Comparison of ENCODE assay signal across 8 cellular contexts in the genomic region with DNA sequence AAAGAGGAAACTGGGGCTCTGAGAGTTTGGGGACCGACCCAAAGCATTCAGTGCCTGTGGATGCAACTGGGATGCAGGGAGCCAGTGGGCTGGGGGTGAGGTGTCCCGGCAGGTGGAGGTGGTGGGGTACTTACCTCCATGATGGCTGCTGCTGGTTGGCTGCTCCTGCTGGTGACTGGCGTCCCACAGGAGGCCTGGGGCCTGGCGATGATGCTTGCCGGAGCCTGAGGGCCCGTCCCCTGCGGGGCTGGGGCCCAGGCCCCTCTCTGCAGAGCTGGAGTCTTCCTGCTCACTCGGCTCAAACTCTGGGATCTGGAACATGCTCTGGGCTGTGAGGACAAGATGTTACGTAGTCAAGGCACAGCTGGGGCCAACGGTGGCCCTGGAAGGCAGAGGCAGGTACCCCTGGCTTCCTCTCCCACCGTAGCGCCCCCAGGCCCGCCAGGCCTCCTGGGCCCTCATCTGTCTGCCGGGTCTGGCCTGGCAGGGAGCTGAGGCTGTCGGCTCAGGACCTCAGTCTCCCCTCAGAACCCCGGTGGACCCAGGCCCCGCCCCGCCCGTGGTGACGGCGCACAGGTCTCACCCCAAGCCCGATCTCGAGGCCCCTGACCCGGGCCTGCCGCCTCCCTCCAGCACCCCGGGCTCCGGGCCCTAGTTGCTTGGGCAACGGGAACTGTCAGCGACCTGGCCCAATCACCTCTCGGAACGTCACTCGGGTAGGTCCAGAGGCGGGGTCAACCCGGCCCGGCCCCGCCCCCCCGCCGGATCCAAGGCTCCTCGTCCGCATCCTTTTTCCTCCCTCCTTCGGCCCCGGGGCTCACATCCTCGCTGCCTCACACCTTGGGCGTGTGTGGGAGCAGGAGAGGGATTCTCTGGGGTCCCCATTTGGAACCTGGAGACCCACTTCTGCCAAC. TPM values are rescaled to one million over a fixed set of nuclear protein-coding genes. Genes with fewer than 3 reads are reported as not detected.
DNase-seq lines count a peak whose midpoint lies in the region; ATAC-seq and TF ChIP-seq lines count a peak whose summit lies in the region.

A gene (minus strand): TSS at position 618 of the 914 bp plus-strand sequence. CDS start 297 bp downstream, at position 321.

- no peaks in the 10 kb centered on the region for H3K27me3 ChIP-seq in CD4-positive, CD25-positive, alpha-beta regulatory T cell (ENCODE audit: control insufficient read depth, insufficient read depth, low read length)
- no peaks in the 10 kb centered on the region for H3K27me3 ChIP-seq in liver (ENCODE audit: control insufficient read depth in 4 of 4, insufficient read depth in 4 of 4, low read length in 3 of 4)

- H3K27me3 Mint-ChIP-seq in CD4-positive, CD25-positive, alpha-beta regulatory T cell: peaks cover 8% of the 10 kb centered on the region
- no peaks in the 10 kb centered on the region for H3K27me3 Mint-ChIP-seq in activated CD4-positive, alpha-beta memory T cell treated with anti-CD3 and anti-CD28 coated beads for 36 hours

- H3K36me3 Mint-ChIP-seq in CD4-positive, CD25-positive, alpha-beta regulatory T cell: peaks cover 9% of the 10 kb centered on the region
- H3K36me3 Mint-ChIP-seq in activated CD4-positive, alpha-beta memory T cell treated with anti-CD3 and anti-CD28 coated beads for 36 hours: peaks cover 4% of the 10 kb centered on the region

- H3K36me3 ChIP-seq in CD4-positive, CD25-positive, alpha-beta regulatory T cell (ENCODE audit: control insufficient read depth, insufficient read depth, low read length): no peaks in the 10 kb centered on the region
- H3K36me3 ChIP-seq in liver (ENCODE audit: control insufficient read depth in 4 of 4, insufficient read depth in 3 of 4, low read depth in 1 of 4, low read length in 3 of 4): peaks cover 0 to 4% (median 0%) of the 10 kb centered on the region in 4 donors

- no peak for TF ChIP-seq RAD21 in liver (IDR thresholded peaks at IDR 0.05)

- ATAC-seq in CD4-positive, CD25-positive, alpha-beta regulatory T cell (ENCODE audit: low read depth in 2 of 2): peak; percentile 82
- peak; percentile 60 for ATAC-seq in GM19452 (IDR thresholded peaks at IDR 0.05; ENCODE audit: unreplicated experiment)

- H3K4me1 ChIP-seq in CD4-positive, CD25-positive, alpha-beta regulatory T cell (ENCODE audit: control insufficient read depth, insufficient read depth, low read length, poor library complexity, severe bottlenecking): peaks cover 20% of the 10 kb centered on the region
- H3K4me1 ChIP-seq in liver (ENCODE audit: control insufficient read depth in 4 of 4, insufficient read depth in 4 of 4, low read length in 3 of 4): peaks cover 2 to 32% (median 23%) of the 10 kb centered on the region in 4 donors

- H3K9ac ChIP-seq in liver (ENCODE audit: low read depth in 1 of 2, low read length in 2 of 2): peak within 1 kb of the TSS; percentile 81 to 83

- CTCF ChIA-PET in activated CD4-positive, alpha-beta memory T cell treated with anti-CD3 and anti-CD28 coated beads for 36 hours (lab: Charles Lee): interaction anchor here (0.6 to 4.6 kb wide), 13 partner anchors 10 to 1409 kb away, joined by 3 to 61 read pairs (median 3); a partner anchor contains a TSS

- no peaks in the 10 kb centered on the region for H3K9me3 Mint-ChIP-seq in CD4-positive, CD25-positive, alpha-beta regulatory T cell
- no peaks in the 10 kb centered on the region for H3K9me3 Mint-ChIP-seq in activated CD4-positive, alpha-beta memory T cell treated with anti-CD3 and anti-CD28 coated beads for 36 hours

- H3K4me1 Mint-ChIP-seq in CD4-positive, CD25-positive, alpha-beta regulatory T cell: peaks cover 0 to 28% (median 12%) of the 10 kb centered on the region in 4 donors
- peaks cover 14% of the 10 kb centered on the region for H3K4me1 Mint-ChIP-seq in activated CD4-positive, alpha-beta memory T cell treated with anti-CD3 and anti-CD28 coated beads for 36 hours (ENCODE audit: low read depth)

- H3K27ac Mint-ChIP-seq in CD4-positive, CD25-positive, alpha-beta regulatory T cell: peak within 1 kb of the TSS; percentile 74 to 96 (median 94)
- peak within 1 kb of the TSS; percentile 91 for H3K27ac Mint-ChIP-seq in activated CD4-positive, alpha-beta memory T cell treated with anti-CD3 and anti-CD28 coated beads for 36 hours

- peak within 1 kb of the TSS; percentile 90 to 97 (median 92) for H3K4me3 Mint-ChIP-seq in CD4-positive, CD25-positive, alpha-beta regulatory T cell
- peak within 1 kb of the TSS; percentile 83 for H3K4me3 Mint-ChIP-seq in activated CD4-positive, alpha-beta memory T cell treated with anti-CD3 and anti-CD28 coated beads for 36 hours

- POLR2A ChIA-PET in activated CD4-positive, alpha-beta memory T cell treated with anti-CD3 and anti-CD28 coated beads for 36 hours (lab: Charles Lee): interaction anchor here (0.6 to 4.0 kb wide), 13 partner anchors 9 to 80 kb away, joined by 3 to 33 read pairs (median 4); a partner anchor contains a TSS

- no peak for TF ChIP-seq CTCF in liver (IDR thresholded peaks at IDR 0.05; ENCODE audit: low read depth, low read length, missing input control)

- peak within 1 kb of the TSS; percentile 100 for H3K27ac ChIP-seq in CD4-positive, CD25-positive, alpha-beta regulatory T cell (ENCODE audit: insufficient read depth, low read length, poor library complexity, severe bottlenecking)
- H3K27ac ChIP-seq in liver (ENCODE audit: low read depth in 1 of 2, low read length in 2 of 2): peak within 1 kb of the TSS; percentile 94 to 99

- DNase-seq in CD4-positive, CD25-positive, alpha-beta regulatory T cell: peak; percentile 88 to 94 (median 90)
- DNase-seq in HK-2 (ENCODE audit: unreplicated experiment): peak; percentile 89
- peak; percentile 65 for DNase-seq in NCI-H82 treated with DMSO at 0.1 percent for 48 hours (lab: John Stamatoyannopoulos, UW; ENCODE audit: unreplicated experiment)
- DNase-seq in activated CD4-positive, alpha-beta memory T cell treated with anti-CD3 and anti-CD28 coated beads for 36 hours: peak; percentile 96
- peak; percentile 68 to 89 for DNase-seq in dermis microvascular lymphatic vessel endothelial cell (ENCODE audit: low read depth in 2 of 2)
- peak; percentile 90 for DNase-seq in stimulated activated CD4-positive, alpha-beta T cell treated with anti-CD3 and anti-CD28 coated beads, Interleukin-4, amount 100 ng/mL, for 1 hour

- 3% methylated on average over 44 of the region's 44 CpGs for WGBS in liver

- H3K4me3 ChIP-seq in CD4-positive, CD25-positive, alpha-beta regulatory T cell (ENCODE audit: low read depth, low read length): peak within 1 kb of the TSS; percentile 86
- peak within 1 kb of the TSS; percentile 69 to 87 (median 87) for H3K4me3 ChIP-seq in liver (ENCODE audit: low read depth in 1 of 3, low read length in 3 of 3)

- H3K9me3 ChIP-seq in CD4-positive, CD25-positive, alpha-beta regulatory T cell (ENCODE audit: control insufficient read depth in 2 of 2, low read length in 2 of 2): no peaks in the 10 kb centered on the region
- no peaks in the 10 kb centered on the region for H3K9me3 ChIP-seq in liver (ENCODE audit: control insufficient read depth in 4 of 4, low read length in 3 of 4)

- intact Hi-C loops in activated CD4-positive, alpha-beta memory T cell treated with anti-CD3 and anti-CD28 coated beads for 36 hours (cut with micrococcal nuclease): loop anchor here (2.0 kb wide), 1 partner anchor 44 kb away; a partner anchor contains a TSS

TF ChIP-seq in liver, 16 proteins besides CTCF, POLR2A, EP300 and RAD21 (continues in another document):
- TF ChIP-seq EGR1 (IDR thresholded peaks at IDR 0.05; ENCODE audit: low read depth in 2 of 2) (no peak), HNF4A (conservative IDR thresholded peaks at IDR 0.05) (peak; percentile 5 to 25), HNF4G (IDR thresholded peaks at IDR 0.05) (no peak), RXRA (IDR thresholded peaks at IDR 0.05) (peak; percentile 85 to 92), NR2F2 (IDR thresholded peaks at IDR 0.05) (peak; percentile 69), FOXA1 (IDR thresholded peaks at IDR 0.05) (no peak), GABPA (IDR thresholded peaks at IDR 0.05 in 1 of 2, conservative IDR thresholded peaks at IDR 0.05 in 1 of 2) (peak in 1 of 2 donors; percentile 63), YY1 (IDR thresholded peaks at IDR 0.05) (no peak), JUND (IDR thresholded peaks at IDR 0.05) (no peak), FOXA2 (IDR thresholded peaks at IDR 0.05) (no peak), SP1 (IDR thresholded peaks at IDR 0.05) (peak; percentile 74)
- TF ChIP-seq, protein P1, sequence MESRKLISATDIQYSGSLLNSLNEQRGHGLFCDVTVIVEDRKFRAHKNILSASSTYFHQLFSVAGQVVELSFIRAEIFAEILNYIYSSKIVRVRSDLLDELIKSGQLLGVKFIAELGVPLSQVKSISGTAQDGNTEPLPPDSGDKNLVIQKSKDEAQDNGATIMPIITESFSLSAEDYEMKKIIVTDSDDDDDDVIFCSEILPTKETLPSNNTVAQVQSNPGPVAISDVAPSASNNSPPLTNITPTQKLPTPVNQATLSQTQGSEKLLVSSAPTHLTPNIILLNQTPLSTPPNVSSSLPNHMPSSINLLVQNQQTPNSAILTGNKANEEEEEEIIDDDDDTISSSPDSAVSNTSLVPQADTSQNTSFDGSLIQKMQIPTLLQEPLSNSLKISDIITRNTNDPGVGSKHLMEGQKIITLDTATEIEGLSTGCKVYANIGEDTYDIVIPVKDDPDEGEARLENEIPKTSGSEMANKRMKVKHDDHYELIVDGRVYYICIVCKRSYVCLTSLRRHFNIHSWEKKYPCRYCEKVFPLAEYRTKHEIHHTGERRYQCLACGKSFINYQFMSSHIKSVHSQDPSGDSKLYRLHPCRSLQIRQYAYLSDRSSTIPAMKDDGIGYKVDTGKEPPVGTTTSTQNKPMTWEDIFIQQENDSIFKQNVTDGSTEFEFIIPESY (IDR thresholded peaks at IDR 0.05): no peak
- TF ChIP-seq, protein P2, sequence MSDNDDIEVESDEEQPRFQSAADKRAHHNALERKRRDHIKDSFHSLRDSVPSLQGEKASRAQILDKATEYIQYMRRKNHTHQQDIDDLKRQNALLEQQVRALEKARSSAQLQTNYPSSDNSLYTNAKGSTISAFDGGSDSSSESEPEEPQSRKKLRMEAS (IDR thresholded peaks at IDR 0.05): no peak
- TF ChIP-seq, protein P3, sequence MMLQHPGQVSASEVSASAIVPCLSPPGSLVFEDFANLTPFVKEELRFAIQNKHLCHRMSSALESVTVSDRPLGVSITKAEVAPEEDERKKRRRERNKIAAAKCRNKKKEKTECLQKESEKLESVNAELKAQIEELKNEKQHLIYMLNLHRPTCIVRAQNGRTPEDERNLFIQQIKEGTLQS (IDR thresholded peaks at IDR 0.05): no peak

RNA-seq across cellular contexts. Expression of the gene that starts here (rescaled TPM):
- 25.7 TPM for total RNA-seq in CD4-positive, CD25-positive, alpha-beta regulatory T cell
- 10 to 100 TPM; 39.9 to 50.4 (median 46.3) TPM for polyA plus RNA-seq in CD4-positive, CD25-positive, alpha-beta regulatory T cell
- total RNA-seq in activated CD4-positive, alpha-beta memory T cell treated with anti-CD3 and anti-CD28 coated beads for 36 hours: 10 to 100 TPM; 23.7 to 24.2 TPM
- total RNA-seq in dermis microvascular lymphatic vessel endothelial cell (65.4 and 65.7 TPM in 2 replicates), liver (10 to 100 TPM; 16.0 to 21.1 TPM)
- 10 to 100 TPM; 39.3 to 39.5 TPM for polyA plus RNA-seq in liver

Comparison
In these comparisons a context has a peak if more than half of its experiments do, and no peak if none do; other contexts are left out.
1. Peak in every context shown above with its lines: DNase-seq, ATAC-seq, H3K4me3 ChIP-seq and H3K27ac ChIP-seq.